ENCODE assay signal across 30 cellular contexts in genomic region chr14:31256534-31257243, GRCh38.
"Had no signal": no experiment of that assay in that cellular context is flagged by ENCODE, and none has a peak within 500 bp of the region (broad histone marks: within the 10 kb centered on the region; RNA-seq: fewer than 3 reads in every experiment).

No MANE protein-coding gene starts in this region.

- H3K27me3 ChIP-seq: neutrophil, pancreas, right atrium auricular region, spleen, suprapubic skin, testis, tibial artery, transverse colon, upper lobe of right lung, uterus had no signal

- H3K36me3 Mint-ChIP-seq: naive thymus-derived CD4-positive, alpha-beta T cell; natural killer cell; stimulated activated memory B cell treated with anti-CD40 and anti-IgM and Interleukin-4, amounts not matched to agents 10 μg/mL and 1 μg/mL and 100 μg/mL, for 72 hours; type B pancreatic cell had no signal

- H3K36me3 ChIP-seq: neutrophil, pancreas, prostate gland, right atrium auricular region, spleen, suprapubic skin, tibial artery, transverse colon, upper lobe of right lung, uterus had no signal

- H3K4me3 ChIP-seq: pancreas, prostate gland, right atrium auricular region, skin epidermis, smooth muscle cell, spleen, suprapubic skin, testis, tibial artery, transverse colon, upper lobe of right lung, uterus had no signal

- ATAC-seq: naive thymus-derived CD4-positive, alpha-beta T cell; natural killer cell; pancreas; sciatic nerve; stimulated activated memory B cell treated with anti-CD40 and anti-IgM and Interleukin-4, amounts not matched to agents 10 μg/mL and 1 μg/mL and 100 μg/mL, for 72 hours; stimulated activated naive CD8-positive, alpha-beta T cell treated with anti-CD3 and anti-CD28 coated beads, Interleukin-15, amount 100 ng/mL, for 72 hours; stimulated activated naive CD8-positive, alpha-beta T cell treated with anti-CD3 and anti-CD28 coated beads, Interleukin-15, Interleukin-2, amounts not matched to agents 100 U/mL and 50 U/mL, for 24 hours; upper lobe of right lung had no signal

- H3K4me3 Mint-ChIP-seq: naive thymus-derived CD4-positive, alpha-beta T cell; natural killer cell; nephron; stimulated activated memory B cell treated with anti-CD40 and anti-IgM and Interleukin-4, amounts not matched to agents 10 μg/mL and 1 μg/mL and 100 μg/mL, for 72 hours; stimulated activated naive CD8-positive, alpha-beta T cell treated with anti-CD3 and anti-CD28 coated beads, Interleukin-15, amount 100 ng/mL, for 72 hours; type B pancreatic cell had no signal

- H3K27me3 Mint-ChIP-seq: naive thymus-derived CD4-positive, alpha-beta T cell; stimulated activated memory B cell treated with anti-CD40 and anti-IgM and Interleukin-4, amounts not matched to agents 10 μg/mL and 1 μg/mL and 100 μg/mL, for 72 hours; stimulated activated naive CD8-positive, alpha-beta T cell treated with anti-CD3 and anti-CD28 coated beads, Interleukin-15, amount 100 ng/mL, for 72 hours; type B pancreatic cell had no signal

- H3K9me3 Mint-ChIP-seq: naive thymus-derived CD4-positive, alpha-beta T cell; natural killer cell; nephron; stimulated activated memory B cell treated with anti-CD40 and anti-IgM and Interleukin-4, amounts not matched to agents 10 μg/mL and 1 μg/mL and 100 μg/mL, for 72 hours; stimulated activated naive CD8-positive, alpha-beta T cell treated with anti-CD3 and anti-CD28 coated beads, Interleukin-15, amount 100 ng/mL, for 72 hours; type B pancreatic cell had no signal

- H3K9me3 ChIP-seq: neutrophil, pancreas, prostate gland, right atrium auricular region, spleen, suprapubic skin, testis, tibial artery, transverse colon, upper lobe of right lung, uterus had no signal

- H3K27ac ChIP-seq: neutrophil, pancreas, prostate gland, right atrium auricular region, skin epidermis, spleen, suprapubic skin, testis, tibial artery, upper lobe of right lung, uterus had no signal

- H3K27ac Mint-ChIP-seq: naive thymus-derived CD4-positive, alpha-beta T cell; natural killer cell; nephron; stimulated activated memory B cell treated with anti-CD40 and anti-IgM and Interleukin-4, amounts not matched to agents 10 μg/mL and 1 μg/mL and 100 μg/mL, for 72 hours; stimulated activated naive CD8-positive, alpha-beta T cell treated with anti-CD3 and anti-CD28 coated beads, Interleukin-15, amount 100 ng/mL, for 72 hours; type B pancreatic cell had no signal

- FAIRE-seq: pancreas had no signal

- H3K4me1 ChIP-seq: prostate gland, testis, uterus had no signal

- H3K4me2 ChIP-seq: smooth muscle cell had no signal

- DNase-seq: naive thymus-derived CD4-positive, alpha-beta T cell; natural killer cell; nucleus accumbens; pancreas; retina; spleen; stimulated activated CD4-positive, alpha-beta T cell treated with anti-CD3 and anti-CD28 coated beads, Interleukin-12 subunit alpha, Interleukin-12 subunit beta, amount 100 ng/mL, for 4 hours; stimulated activated CD4-positive, alpha-beta T cell treated with anti-CD3 and anti-CD28 coated beads, Interleukin-1b, Interleukin-23, amount 100 ng/mL, for 48 hours; stimulated activated CD4-positive, alpha-beta T cell treated with anti-CD3 and anti-CD28 coated beads, Interleukin-4, amount 100 ng/mL, for 1 hour; stimulated activated CD4-positive, alpha-beta T cell treated with anti-CD3 and anti-CD28 coated beads, Interleukin-4, amount 100 ng/mL, for 4 hours; stimulated activated CD8-positive, alpha-beta memory T cell treated with anti-CD3 and anti-CD28 coated beads, Interleukin-4, amount 100 ng/mL, for 48 hours; stimulated activated naive CD4-positive, alpha-beta T cell; stimulated activated naive CD8-positive, alpha-beta T cell treated with anti-CD3 and anti-CD28 coated beads, Interleukin-15, amount 100 ng/mL, for 72 hours; stimulated activated naive CD8-positive, alpha-beta T cell treated with anti-CD3 and anti-CD28 coated beads, Interleukin-15, Interleukin-2, amounts not matched to agents 100 U/mL and 50 U/mL, for 24 hours; substantia nigra; testis; tibial artery; transverse colon; upper lobe of right lung; uterus had no signal

- H3K4me1 Mint-ChIP-seq: stimulated activated naive CD8-positive, alpha-beta T cell treated with anti-CD3 and anti-CD28 coated beads, Interleukin-15, amount 100 ng/mL, for 72 hours had no signal
